Comparison of ENCODE assay signal across 20 cellular contexts in the genomic region with DNA sequence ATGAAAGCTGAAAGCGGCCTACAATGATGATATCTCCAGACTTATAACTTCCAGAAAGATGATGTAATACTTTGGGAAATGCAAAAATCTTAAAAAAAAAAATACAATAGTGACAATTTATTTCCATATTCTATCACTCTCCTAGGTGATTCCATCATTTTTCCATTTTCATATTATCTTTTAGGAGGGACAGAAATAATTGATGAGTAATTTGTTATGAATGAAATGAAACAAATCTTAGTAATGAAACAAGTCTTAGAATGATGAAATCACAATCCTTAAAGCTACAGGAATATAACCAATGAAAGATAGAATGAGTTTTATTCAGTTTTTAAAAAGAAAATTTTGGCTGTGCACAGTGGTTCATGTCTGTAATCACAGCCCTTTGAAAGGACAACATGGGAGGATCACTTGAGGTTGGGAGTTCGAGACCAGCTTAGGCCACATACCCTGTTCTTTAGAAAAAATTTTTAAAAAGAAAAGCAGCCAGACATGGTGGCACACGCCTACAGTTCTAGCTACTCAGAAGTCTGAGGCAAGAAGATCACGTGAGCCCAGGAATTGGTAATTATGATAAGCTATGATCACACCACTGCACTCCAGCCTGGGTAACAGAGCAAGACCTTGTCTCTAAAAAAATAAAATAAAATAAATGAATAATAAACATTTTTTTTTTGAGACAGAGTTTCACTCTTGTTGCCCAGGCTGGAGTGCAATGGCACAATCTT. TPM values are rescaled to one million over a fixed set of nuclear protein-coding genes. Genes with fewer than 3 reads are reported as not detected.
A peak's percentile ranks its signal among the peaks of the same experiment; 100 is the strongest.
DNase-seq lines count a peak whose midpoint lies in the region; ATAC-seq, FAIRE-seq and TF ChIP-seq lines count a peak whose summit lies in the region.
"Had no signal": no experiment of that assay in that cellular context is flagged by ENCODE, and none has a peak within 500 bp of the region (broad histone marks: within the 10 kb centered on the region; RNA-seq: fewer than 3 reads in every experiment).

No MANE protein-coding gene starts in this region.

- H3K9ac ChIP-seq in fibroblast of lung (ENCODE audit: insufficient read depth, low read length): no peak overlapping the region

- H3K9me3 Mint-ChIP-seq in activated CD4-positive, alpha-beta T cell treated with anti-CD3 and anti-CD28 coated beads for 36 hours (ENCODE audit: low read depth): peaks cover 7% of the 10 kb centered on the region
- peaks cover 5% of the 10 kb centered on the region for H3K9me3 Mint-ChIP-seq in activated naive CD8-positive, alpha-beta T cell treated with anti-CD3 and anti-CD28 coated beads for 36 hours
- peaks cover 0 to 4% (median 2%) of the 10 kb centered on the region in 8 donors for H3K9me3 Mint-ChIP-seq in CD4-positive, alpha-beta memory T cell
- H3K9me3 Mint-ChIP-seq: dendritic cell treated with granulocyte-macrophage colony-stimulating factor and Interleukin-4, amounts not matched to agents 40 ng/mL and 50 ng/mL, for 4 days had no signal

- H3K36me3 ChIP-seq in fibroblast of lung (ENCODE audit: control insufficient read depth, insufficient read depth, low read length): no peaks in the 10 kb centered on the region
- H3K36me3 ChIP-seq in small intestine (ENCODE audit: control insufficient read depth in 2 of 2, insufficient read depth in 2 of 2, low read length in 2 of 2): no peaks in the 10 kb centered on the region
- no peaks in the 10 kb centered on the region for H3K36me3 ChIP-seq in CD4-positive, alpha-beta memory T cell (ENCODE audit: insufficient read depth, low read length)
- H3K36me3 ChIP-seq: ascending aorta, tibial nerve had no signal

- no peak overlapping the region for H2AFZ ChIP-seq in fibroblast of lung (ENCODE audit: low read length)

- intact Hi-C loops in activated CD4-positive, alpha-beta T cell treated with anti-CD3 and anti-CD28 coated beads for 36 hours (cut with DNase I, micrococcal nuclease): no loop called here
- intact Hi-C loops in dorsolateral prefrontal cortex (cut with DNase I): no loop called here
- intact Hi-C loops in CD4-positive, alpha-beta memory T cell (cut with micrococcal nuclease): no loop called here

- no peaks in the 10 kb centered on the region for H3K27me3 Mint-ChIP-seq in activated CD4-positive, alpha-beta T cell treated with anti-CD3 and anti-CD28 coated beads for 36 hours
- no peaks in the 10 kb centered on the region for H3K27me3 Mint-ChIP-seq in activated naive CD8-positive, alpha-beta T cell treated with anti-CD3 and anti-CD28 coated beads for 36 hours
- H3K27me3 Mint-ChIP-seq in CD4-positive, alpha-beta memory T cell: no peaks in the 10 kb centered on the region
- H3K27me3 Mint-ChIP-seq: CD4-positive, CD25-positive, alpha-beta regulatory T cell; dendritic cell treated with granulocyte-macrophage colony-stimulating factor and Interleukin-4, amounts not matched to agents 40 ng/mL and 50 ng/mL, for 4 days; stimulated activated naive B cell treated with anti-CD40 and anti-IgM and Interleukin-4, amounts not matched to agents 10 μg/mL and 1 μg/mL and 100 μg/mL, for 72 hours had no signal

- peaks cover 10% of the 10 kb centered on the region for H3K4me1 Mint-ChIP-seq in activated CD4-positive, alpha-beta T cell treated with anti-CD3 and anti-CD28 coated beads for 36 hours
- peaks cover 8% of the 10 kb centered on the region for H3K4me1 Mint-ChIP-seq in activated naive CD8-positive, alpha-beta T cell treated with anti-CD3 and anti-CD28 coated beads for 36 hours
- H3K4me1 Mint-ChIP-seq in CD4-positive, alpha-beta memory T cell: peaks cover 0 to 19% (median 9%) of the 10 kb centered on the region in 4 donors

- H3K4me2 ChIP-seq in fibroblast of lung (ENCODE audit: extremely low read depth, insufficient read depth, low read length): peak overlapping the region; percentile 58

- H3K27me3 ChIP-seq in fibroblast of lung (ENCODE audit: control insufficient read depth, insufficient read depth, low read length) (no peaks in the 10 kb centered on the region), small intestine (ENCODE audit: control insufficient read depth in 2 of 2, insufficient read depth in 2 of 2, low read length in 2 of 2) (no peaks in the 10 kb centered on the region), dorsolateral prefrontal cortex (no peaks in the 10 kb centered on the region)
- H3K27me3 ChIP-seq in CD4-positive, alpha-beta memory T cell (ENCODE audit: insufficient read depth, low read length): no peaks in the 10 kb centered on the region
- H3K27me3 ChIP-seq: ascending aorta, tibial nerve had no signal

- no peak overlapping the region for H3K4me3 Mint-ChIP-seq in activated CD4-positive, alpha-beta T cell treated with anti-CD3 and anti-CD28 coated beads for 36 hours
- H3K4me3 Mint-ChIP-seq in activated naive CD8-positive, alpha-beta T cell treated with anti-CD3 and anti-CD28 coated beads for 36 hours: no peak overlapping the region
- H3K4me3 Mint-ChIP-seq in CD4-positive, alpha-beta memory T cell: no peak overlapping the region
- H3K4me3 Mint-ChIP-seq: CD4-positive, CD25-positive, alpha-beta regulatory T cell; dendritic cell treated with granulocyte-macrophage colony-stimulating factor and Interleukin-4, amounts not matched to agents 40 ng/mL and 50 ng/mL, for 4 days; stimulated activated naive B cell treated with anti-CD40 and anti-IgM and Interleukin-4, amounts not matched to agents 10 μg/mL and 1 μg/mL and 100 μg/mL, for 72 hours had no signal

- H3K27ac Mint-ChIP-seq in activated CD4-positive, alpha-beta T cell treated with anti-CD3 and anti-CD28 coated beads for 36 hours: peak overlapping the region; percentile 37
- peak overlapping the region; percentile 54 for H3K27ac Mint-ChIP-seq in activated naive CD8-positive, alpha-beta T cell treated with anti-CD3 and anti-CD28 coated beads for 36 hours
- no peak overlapping the region for H3K27ac Mint-ChIP-seq in CD4-positive, alpha-beta memory T cell
- H3K27ac Mint-ChIP-seq: CD4-positive, CD25-positive, alpha-beta regulatory T cell; dendritic cell treated with granulocyte-macrophage colony-stimulating factor and Interleukin-4, amounts not matched to agents 40 ng/mL and 50 ng/mL, for 4 days; stimulated activated naive B cell treated with anti-CD40 and anti-IgM and Interleukin-4, amounts not matched to agents 10 μg/mL and 1 μg/mL and 100 μg/mL, for 72 hours had no signal

- H3K79me2 ChIP-seq in fibroblast of lung (ENCODE audit: control insufficient read depth, insufficient read depth, low read length): peaks cover 28% of the 10 kb centered on the region

- TF ChIP-seq CTCF in fibroblast of lung (conservative IDR thresholded peaks at IDR 0.05 in 1 of 2, IDR thresholded peaks at IDR 0.05 in 1 of 2; ENCODE audit: low read depth in 1 of 2, low read length in 2 of 2) (no peak), dorsolateral prefrontal cortex (IDR thresholded peaks at IDR 0.05 in 54 of 56, conservative IDR thresholded peaks at IDR 0.05 in 2 of 56; ENCODE audit: low read depth in 1 of 56, partially characterized antibody in 56 of 56) (no peak)

- H3K4me3 ChIP-seq in fibroblast of lung (replicated peaks in 1 of 4; ENCODE audit: control extremely low read depth in 1 of 4, insufficient read depth in 1 of 4, low read depth in 3 of 4, low read length in 4 of 4): no peak overlapping the region
- no peak overlapping the region for H3K4me3 ChIP-seq in small intestine (ENCODE audit: low read depth in 1 of 2, low read length in 2 of 2)
- H3K4me3 ChIP-seq in dorsolateral prefrontal cortex: no peak overlapping the region
- no peak overlapping the region for H3K4me3 ChIP-seq in CD4-positive, alpha-beta memory T cell (ENCODE audit: low read length in 2 of 2)
- H3K4me3 ChIP-seq: ascending aorta, tibial nerve had no signal

- H3K4me1 ChIP-seq in fibroblast of lung (ENCODE audit: control insufficient read depth, extremely low read depth, insufficient read depth, low read length) (no peaks in the 10 kb centered on the region), small intestine (ENCODE audit: control insufficient read depth in 2 of 2, insufficient read depth in 1 of 2, low read depth in 1 of 2, low read length in 1 of 2) (no peaks in the 10 kb centered on the region)
- no peaks in the 10 kb centered on the region for H3K4me1 ChIP-seq in CD4-positive, alpha-beta memory T cell (ENCODE audit: insufficient read depth, low read length)
- H3K4me1 ChIP-seq: ascending aorta had no signal

- no peaks in the 10 kb centered on the region for H4K20me1 ChIP-seq in fibroblast of lung (ENCODE audit: control insufficient read depth, extremely low read depth, insufficient read depth, low read length)

- DNase-seq in activated CD4-positive, alpha-beta T cell treated with anti-CD3 and anti-CD28 coated beads for 36 hours: no peak
- DNase-seq in activated CD4-positive, alpha-beta T cell treated with anti-CD3 and anti-CD28 coated beads, Interleukin-2, amount 50 U/mL, for 4 hours: no peak
- DNase-seq in activated naive CD8-positive, alpha-beta T cell treated with anti-CD3 and anti-CD28 coated beads for 36 hours: no peak
- DNase-seq in fibroblast of lung (ENCODE audit: low read depth in 2 of 2) (peak; percentile 29 to 40), small intestine (no peak), MV-4-11 (lab: John Stamatoyannopoulos, UW) (no peak), dorsolateral prefrontal cortex (no peak)
- DNase-seq in CD4-positive, alpha-beta memory T cell: no peak
- DNase-seq: activated CD4-positive, alpha-beta T cell treated with anti-CD3 and anti-CD28 coated beads for 4 hours; activated effector memory CD4-positive, alpha-beta T cell treated with Interleukin-2 at 50 U/mL for 16 hours; CD4-positive, CD25-positive, alpha-beta regulatory T cell; DND-41; NCI-H2029; NCI-H446; stimulated activated naive B cell treated with anti-CD40 and anti-IgM and Interleukin-4, amounts not matched to agents 10 μg/mL and 1 μg/mL and 100 μg/mL, for 72 hours had no signal

- CTCF ChIA-PET in activated CD4-positive, alpha-beta T cell treated with anti-CD3 and anti-CD28 coated beads for 36 hours (lab: Charles Lee): interaction anchor here (0.6 kb wide), 1 partner anchor 82 kb away, joined by 5 read pairs; no protein-coding TSS in a partner anchor
- CTCF ChIA-PET in CD4-positive, alpha-beta memory T cell (lab: Charles Lee; ENCODE audit: partially characterized antibody): no interaction called here

- no peak for ATAC-seq in activated CD4-positive, alpha-beta T cell treated with anti-CD3 and anti-CD28 coated beads for 36 hours
- ATAC-seq: esophagus mucosa; stimulated activated naive B cell treated with anti-CD40 and anti-IgM and Interleukin-4, amounts not matched to agents 10 μg/mL and 1 μg/mL and 100 μg/mL, for 72 hours had no signal

- no peak overlapping the region for H3K27ac ChIP-seq in fibroblast of lung (ENCODE audit: insufficient read depth, low read length)
- no peak overlapping the region for H3K27ac ChIP-seq in small intestine (ENCODE audit: low read depth in 1 of 2, low read length in 1 of 2)
- H3K27ac ChIP-seq in dorsolateral prefrontal cortex: no peak overlapping the region
- H3K27ac ChIP-seq in CD4-positive, alpha-beta memory T cell (ENCODE audit: low read depth, low read length): no peak overlapping the region
- H3K27ac ChIP-seq: 22Rv1, ascending aorta, tibial nerve had no signal

- POLR2A ChIA-PET in activated CD4-positive, alpha-beta T cell treated with anti-CD3 and anti-CD28 coated beads for 36 hours (lab: Charles Lee): no interaction called here
- POLR2A ChIA-PET in CD4-positive, alpha-beta memory T cell (lab: Charles Lee; ENCODE audit: partially characterized antibody): no interaction called here

- WGBS in small intestine, 3 donors: 84 to 95% (median 95%) methylated on average over 4 of the region's 4 CpGs

- FAIRE-seq in small intestine (lab: Jason Lieb, UNC): peak; percentile 53

- H3K9me3 ChIP-seq in fibroblast of lung (ENCODE audit: control insufficient read depth, insufficient read depth, low read depth, low read length): no peaks in the 10 kb centered on the region
- no peaks in the 10 kb centered on the region for H3K9me3 ChIP-seq in small intestine (ENCODE audit: control insufficient read depth, low read depth)
- H3K9me3 ChIP-seq in CD4-positive, alpha-beta memory T cell (ENCODE audit: control insufficient read depth in 1 of 2, low read length in 2 of 2): no peaks in the 10 kb centered on the region

- peaks cover 19% of the 10 kb centered on the region for H3K36me3 Mint-ChIP-seq in activated CD4-positive, alpha-beta T cell treated with anti-CD3 and anti-CD28 coated beads for 36 hours (ENCODE audit: low read depth)
- H3K36me3 Mint-ChIP-seq in activated naive CD8-positive, alpha-beta T cell treated with anti-CD3 and anti-CD28 coated beads for 36 hours: peaks cover 22% of the 10 kb centered on the region
- peaks cover 8 to 23% of the 10 kb centered on the region in 2 donors for H3K36me3 Mint-ChIP-seq in CD4-positive, alpha-beta memory T cell

RNA-seq across cellular contexts. Expression of a gene that starts 21.7 kb away (rescaled TPM):
- 10 to 100 TPM; 10.4 to 13.3 TPM for total RNA-seq in activated CD4-positive, alpha-beta T cell treated with anti-CD3 and anti-CD28 coated beads for 36 hours
- total RNA-seq in activated naive CD8-positive, alpha-beta T cell treated with anti-CD3 and anti-CD28 coated beads for 36 hours: 10 to 100 TPM; 11.3 to 11.4 TPM
- total RNA-seq in fibroblast of lung (17.7 and 27.4 TPM in 2 replicates), dorsolateral prefrontal cortex (10 to 100 TPM; 24.9 to 52.2 (median 37.5) TPM)
- polyA plus RNA-seq in fibroblast of lung (25.8 and 26.1 TPM in 2 replicates), small intestine (1 to 10 TPM; 5.7 to 7.4 (median 6.7) TPM)
- 13.0 and 15.9 TPM in 2 replicates for polyA plus RNA-seq in fibroblast of lung (2012)
- polyA minus RNA-seq in fibroblast of lung (ENCODE audit: low replicate concordance): 9.3 and 54.4 TPM in 2 replicates
- total RNA-seq in CD4-positive, alpha-beta memory T cell: 10 to 100 TPM; 15.2 to 15.4 TPM
- polyA plus RNA-seq in CD4-positive, alpha-beta memory T cell: 1 to 10 TPM; 2.1 to 4.4 TPM

Comparison
In these comparisons a context has a peak if more than half of its experiments do, and no peak if none do; other contexts are left out.
1. DNase-seq: peak in fibroblast of lung (2 of 2); none in activated CD4-positive, alpha-beta T cell treated with anti-CD3 and anti-CD28 coated beads for 36 hours (single experiment), activated CD4-positive, alpha-beta T cell treated with anti-CD3 and anti-CD28 coated beads, Interleukin-2, amount 50 U/mL, for 4 hours (0 of 2), activated naive CD8-positive, alpha-beta T cell treated with anti-CD3 and anti-CD28 coated beads for 36 hours (single experiment), small intestine (single experiment), MV-4-11 (single experiment), dorsolateral prefrontal cortex (0 of 10) and CD4-positive, alpha-beta memory T cell (0 of 5).
2. H3K27ac Mint-ChIP-seq: peak in activated CD4-positive, alpha-beta T cell treated with anti-CD3 and anti-CD28 coated beads for 36 hours (single experiment) and activated naive CD8-positive, alpha-beta T cell treated with anti-CD3 and anti-CD28 coated beads for 36 hours (single experiment); none in CD4-positive, alpha-beta memory T cell (0 of 7).